ENCODE assay signal across 8 cellular contexts in the genomic region with DNA sequence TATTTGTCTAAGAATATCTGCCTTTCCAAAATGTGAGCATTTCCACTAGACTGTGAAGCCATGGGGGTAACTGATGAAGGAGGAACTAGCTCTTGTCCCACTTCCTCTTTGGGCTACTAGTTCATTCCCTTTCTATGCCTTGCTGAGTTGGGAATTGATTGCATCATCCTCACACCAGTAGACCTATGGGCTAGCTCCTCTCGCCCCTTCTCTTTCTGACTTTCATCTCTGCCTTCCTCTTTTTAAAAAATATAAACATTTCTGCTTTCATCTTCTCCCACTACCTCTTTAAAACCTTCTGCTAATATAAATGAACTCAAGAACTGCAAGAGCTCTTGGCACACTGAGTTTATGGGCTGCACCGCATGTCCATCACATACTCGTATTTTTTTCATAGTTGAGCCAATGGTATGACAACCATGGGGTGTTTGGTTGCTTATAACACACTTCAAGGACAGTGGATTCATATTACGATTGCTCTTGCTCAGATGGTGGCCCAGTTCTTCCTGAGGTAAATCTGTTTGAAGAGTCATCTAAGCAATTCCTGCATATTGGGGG.
DNase-seq lines count a peak whose midpoint lies in the region; ATAC-seq and TF ChIP-seq lines count a peak whose summit lies in the region.

No MANE protein-coding gene starts in this region.

- no peaks in the 10 kb centered on the region for H3K9me3 Mint-ChIP-seq in nephron
- H3K9me3 Mint-ChIP-seq in activated naive CD4-positive, alpha-beta T cell treated with anti-CD3 and anti-CD28 coated beads, Interleukin-2, amount 50 U/mL, for 72 hours: peaks cover 0 to 3% of the 10 kb centered on the region in 2 donors

- H3K4me3 ChIP-seq in GM12865 (ENCODE audit: low read depth, low read length): no peak overlapping the region

- ATAC-seq in activated naive CD4-positive, alpha-beta T cell treated with anti-CD3 and anti-CD28 coated beads, Interleukin-2, amount 50 U/mL, for 72 hours: no peak
- ATAC-seq in foreskin keratinocyte: no peak
- ATAC-seq in HG03565 (IDR thresholded peaks at IDR 0.05; ENCODE audit: unreplicated experiment): no peak

- no peaks in the 10 kb centered on the region for H3K36me3 Mint-ChIP-seq in nephron (ENCODE audit: low read depth)
- peaks cover 0 to 13% of the 10 kb centered on the region in 2 donors for H3K36me3 Mint-ChIP-seq in activated naive CD4-positive, alpha-beta T cell treated with anti-CD3 and anti-CD28 coated beads, Interleukin-2, amount 50 U/mL, for 72 hours

- no peaks in the 10 kb centered on the region for H3K27me3 ChIP-seq in foreskin keratinocyte

- H3K27me3 Mint-ChIP-seq in nephron (ENCODE audit: low read depth): no peaks in the 10 kb centered on the region

- no peak overlapping the region for H3K4me3 Mint-ChIP-seq in nephron

- TF ChIP-seq EP300 in Ishikawa (IDR thresholded peaks at IDR 0.05; ENCODE audit: borderline replicate concordance): no peak

- no peak for TF ChIP-seq RAD21 in Ishikawa (IDR thresholded peaks at IDR 0.05; ENCODE audit: low read depth)

- DNase-seq in GM12865 (ENCODE audit: low read depth) (peak; percentile 22), UCSD-AML1 (lab: John Stamatoyannopoulos, UW; ENCODE audit: unreplicated experiment) (peak; percentile 17), foreskin keratinocyte (no peak), mucosa of gallbladder (ENCODE audit: low spot score) (no peak)
- no peak for DNase-seq in activated naive CD4-positive, alpha-beta T cell treated with anti-CD3 and anti-CD28 coated beads, Interleukin-2, amount 50 U/mL, for 72 hours (ENCODE audit: low spot score in 2 of 2)

- peaks cover 34% of the 10 kb centered on the region for H3K4me1 ChIP-seq in foreskin keratinocyte

- H3K27ac ChIP-seq in foreskin keratinocyte: no peak overlapping the region

- H3K27ac Mint-ChIP-seq in nephron: peak overlapping the region; percentile 6 to 21 (median 16)
- no peak overlapping the region for H3K27ac Mint-ChIP-seq in activated naive CD4-positive, alpha-beta T cell treated with anti-CD3 and anti-CD28 coated beads, Interleukin-2, amount 50 U/mL, for 72 hours

- H3K4me1 Mint-ChIP-seq in nephron: peaks cover 55% of the 10 kb centered on the region

- TF ChIP-seq CTCF in GM12865 (IDR thresholded peaks at IDR 0.05; ENCODE audit: insufficient read depth, low read depth, low read length, missing control alignments) (no peak), nephron (IDR thresholded peaks at IDR 0.05; ENCODE audit: unreplicated experiment in 3 of 3) (no peak), foreskin keratinocyte (conservative IDR thresholded peaks at IDR 0.05) (no peak)

TF ChIP-seq in Ishikawa, 13 proteins besides CTCF, POLR2A, EP300 and RAD21:
- TF ChIP-seq CEBPB (IDR thresholded peaks at IDR 0.05): peak; percentile 90
- TF ChIP-seq, protein P1, sequence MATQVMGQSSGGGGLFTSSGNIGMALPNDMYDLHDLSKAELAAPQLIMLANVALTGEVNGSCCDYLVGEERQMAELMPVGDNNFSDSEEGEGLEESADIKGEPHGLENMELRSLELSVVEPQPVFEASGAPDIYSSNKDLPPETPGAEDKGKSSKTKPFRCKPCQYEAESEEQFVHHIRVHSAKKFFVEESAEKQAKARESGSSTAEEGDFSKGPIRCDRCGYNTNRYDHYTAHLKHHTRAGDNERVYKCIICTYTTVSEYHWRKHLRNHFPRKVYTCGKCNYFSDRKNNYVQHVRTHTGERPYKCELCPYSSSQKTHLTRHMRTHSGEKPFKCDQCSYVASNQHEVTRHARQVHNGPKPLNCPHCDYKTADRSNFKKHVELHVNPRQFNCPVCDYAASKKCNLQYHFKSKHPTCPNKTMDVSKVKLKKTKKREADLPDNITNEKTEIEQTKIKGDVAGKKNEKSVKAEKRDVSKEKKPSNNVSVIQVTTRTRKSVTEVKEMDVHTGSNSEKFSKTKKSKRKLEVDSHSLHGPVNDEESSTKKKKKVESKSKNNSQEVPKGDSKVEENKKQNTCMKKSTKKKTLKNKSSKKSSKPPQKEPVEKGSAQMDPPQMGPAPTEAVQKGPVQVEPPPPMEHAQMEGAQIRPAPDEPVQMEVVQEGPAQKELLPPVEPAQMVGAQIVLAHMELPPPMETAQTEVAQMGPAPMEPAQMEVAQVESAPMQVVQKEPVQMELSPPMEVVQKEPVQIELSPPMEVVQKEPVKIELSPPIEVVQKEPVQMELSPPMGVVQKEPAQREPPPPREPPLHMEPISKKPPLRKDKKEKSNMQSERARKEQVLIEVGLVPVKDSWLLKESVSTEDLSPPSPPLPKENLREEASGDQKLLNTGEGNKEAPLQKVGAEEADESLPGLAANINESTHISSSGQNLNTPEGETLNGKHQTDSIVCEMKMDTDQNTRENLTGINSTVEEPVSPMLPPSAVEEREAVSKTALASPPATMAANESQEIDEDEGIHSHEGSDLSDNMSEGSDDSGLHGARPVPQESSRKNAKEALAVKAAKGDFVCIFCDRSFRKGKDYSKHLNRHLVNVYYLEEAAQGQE (IDR thresholded peaks at IDR 0.05; ENCODE audit: low read depth): no peak
TF ChIP-seq in Ishikawa: peak in this region for 1.

Comparison
In these comparisons a context has a peak if more than half of its experiments do, and no peak if none do; other contexts are left out.
1. DNase-seq: peak in GM12865 (single experiment) and UCSD-AML1 (single experiment); none in activated naive CD4-positive, alpha-beta T cell treated with anti-CD3 and anti-CD28 coated beads, Interleukin-2, amount 50 U/mL, for 72 hours (0 of 2), foreskin keratinocyte (0 of 2) and mucosa of gallbladder (single experiment).
2. H3K27ac Mint-ChIP-seq: peak in nephron (3 of 3); none in activated naive CD4-positive, alpha-beta T cell treated with anti-CD3 and anti-CD28 coated beads, Interleukin-2, amount 50 U/mL, for 72 hours (0 of 2).